ENCODE assay signal across 36 cellular contexts in genomic region chr4:82613111-82613510, GRCh38. TPM values are rescaled to one million over a fixed set of nuclear protein-coding genes. Genes with fewer than 3 reads are reported as not detected.
DNase-seq lines count a peak whose midpoint lies in the region; ATAC-seq, FAIRE-seq and TF ChIP-seq lines count a peak whose summit lies in the region.
"Had no signal": no experiment of that assay in that cellular context is flagged by ENCODE, and none has a peak within 500 bp of the region (broad histone marks: within the 10 kb centered on the region; RNA-seq: fewer than 3 reads in every experiment).

No MANE protein-coding gene starts in this region.

- 16 to 68% (median 23%) methylated on average over 3 of the region's 3 CpGs for WGBS in small intestine, 3 donors

- H3K9me3 ChIP-seq in small intestine (ENCODE audit: control insufficient read depth, low read depth), result no peaks in the 10 kb centered on the region
- H3K9me3 ChIP-seq: A549; BE2C; BLaER1; BLaER1 treated with 17β-estradiol and CSF1 and Interleukin-3, amounts not matched to agents 10 nM and 100 nM; Caco-2 had no signal

- H3K4me1 ChIP-seq in small intestine (ENCODE audit: control insufficient read depth in 2 of 2, insufficient read depth in 1 of 2, low read depth in 1 of 2, low read length in 1 of 2), result no peaks in the 10 kb centered on the region
- H3K4me1 ChIP-seq: A549, BLaER1 had no signal

- H3K36me3 ChIP-seq in small intestine (ENCODE audit: control insufficient read depth in 2 of 2, insufficient read depth in 2 of 2, low read length in 2 of 2), result no peaks in the 10 kb centered on the region
- H3K36me3 ChIP-seq: BE2C; BLaER1; BLaER1 treated with 17β-estradiol and CSF1 and Interleukin-3, amounts not matched to agents 10 nM and 100 nM had no signal

- no peaks in the 10 kb centered on the region for H3K27me3 ChIP-seq in small intestine (ENCODE audit: control insufficient read depth in 2 of 2, insufficient read depth in 2 of 2, low read length in 2 of 2)
- H3K27me3 ChIP-seq: BE2C; BLaER1; BLaER1 treated with 17β-estradiol and CSF1 and Interleukin-3, amounts not matched to agents 10 nM and 100 nM had no signal

- TF ChIP-seq CTCF in VCaP (conservative IDR thresholded peaks at IDR 0.05), result no peak

- no peak overlapping the region for H3K4me3 ChIP-seq in small intestine (ENCODE audit: low read depth in 1 of 2, low read length in 2 of 2)
- H3K4me3 ChIP-seq: A549; BLaER1; BLaER1 treated with 17β-estradiol and CSF1 and Interleukin-3, amounts not matched to agents 10 nM and 100 nM had no signal

- no peak for ATAC-seq in GM21447 (IDR thresholded peaks at IDR 0.05; ENCODE audit: unreplicated experiment)
- ATAC-seq: A549; CD8-positive, alpha-beta T cell had no signal

- FAIRE-seq in small intestine (lab: Jason Lieb, UNC), result no peak
- FAIRE-seq: A204.1, A549, D721Med had no signal

- H3K27ac ChIP-seq in VCaP (peak overlapping the region; percentile 69; the same call in 1 of the 2 replicates), small intestine (ENCODE audit: low read depth in 1 of 2, low read length in 1 of 2) (no peak overlapping the region)
- H3K27ac ChIP-seq: 22Rv1; A549; BLaER1; BLaER1 treated with 17β-estradiol and CSF1 and Interleukin-3, amounts not matched to agents 10 nM and 100 nM; C4-2B had no signal

- DNase-seq in DMS53 (lab: John Stamatoyannopoulos, UW) (peak; percentile 14), DMS53 treated with DMSO at 0.1 percent for 48 hours (lab: John Stamatoyannopoulos, UW; ENCODE audit: unreplicated experiment) (no peak), mucosa of gallbladder (ENCODE audit: low spot score) (peak; percentile 48), small intestine (peak; percentile 78), NCI-H187 (lab: John Stamatoyannopoulos, UW) (no peak), iPS-NIHi7 (ENCODE audit: extremely low spot score) (no peak)
- DNase-seq: 8988T; ACHN; AML-193; BE2C; C1 segment of cervical spinal cord; Caco-2; Calu3; CD4-positive, alpha-beta memory T cell; CD4-positive, alpha-beta T cell; CD4-positive, CD25-positive, alpha-beta regulatory T cell; CD8-positive, alpha-beta memory T cell; CD8-positive, alpha-beta T cell; COR-L47; DMS 273 treated with DMSO at 0.1 percent for 48 hours; DMS153; DMS79; DMS79 treated with DMSO at 0.1 percent for 48 hours; DND-41; EL had no signal

RNA-seq across cellular contexts. Expression of gene TMEM150C, which starts 51.3 kb away (rescaled TPM):
- total RNA-seq in mucosa of gallbladder, result 8.8 TPM
- 1 to 10 TPM in 2 of 3 donors, under 1 TPM in 1; 0.45 to 6.2 (median 1.6) TPM for polyA plus RNA-seq in small intestine
- total RNA-seq: B cell; CD4-positive, alpha-beta memory T cell; CD4-positive, alpha-beta T cell; CD4-positive, CD25-positive, alpha-beta regulatory T cell; CD8-positive, alpha-beta memory T cell; CD8-positive, alpha-beta T cell had no signal
- polyA plus RNA-seq: CD14-positive monocyte had no signal

Comparison
In these comparisons a context has a peak if more than half of its experiments do, and no peak if none do; other contexts are left out.
1. DNase-seq: peak in DMS53 (single experiment), mucosa of gallbladder (single experiment) and small intestine (single experiment); none in DMS53 treated with DMSO at 0.1 percent for 48 hours (single experiment), NCI-H187 (0 of 2) and iPS-NIHi7 (single experiment).